Comparison of ENCODE assay signal across 8 cellular contexts in genomic region chr6:4776967-4777925, GRCh38. TPM values are rescaled to one million over a fixed set of nuclear protein-coding genes. Genes with fewer than 3 reads are reported as not detected.
DNase-seq lines count a peak whose midpoint lies in the region; ATAC-seq and TF ChIP-seq lines count a peak whose summit lies in the region.

No MANE protein-coding gene starts in this region.

- H3K27ac Mint-ChIP-seq in IgD-negative memory B cell = peak overlapping the region in 2 of 3 donors; percentile 84 to 91

- H2AFZ ChIP-seq in neuron (ENCODE audit: low read depth, low read length) = no peak overlapping the region

- DNase-seq in NCI-H1417 (lab: John Stamatoyannopoulos, UW) (peak; percentile 18 to 46 (median 40)), NCI-H1417 treated with DMSO at 0.1 percent for 48 hours (lab: John Stamatoyannopoulos, UW) (no peak), esophagus muscularis mucosa (ENCODE audit: extremely low spot score) (no peak)
- peak; percentile 7 for DNase-seq in activated CD4-positive, alpha-beta T cell treated with anti-CD3 and anti-CD28 coated beads, Interleukin-2, amount 50 U/mL, for 1 hour

- 6% methylated on average over 21 of the region's 38 CpGs for WGBS in esophagus muscularis mucosa

- intact Hi-C loops in esophagus muscularis mucosa (cut with DNase I) = loop anchor here (5.0 to 10.0 kb wide), 4 partner anchors 130 to 422 kb away; partner anchors contain the start of gene RPP40

- H3K4me3 ChIP-seq in esophagus muscularis mucosa = peak overlapping the region; percentile 68 to 94 (median 72)
- H3K4me3 ChIP-seq in neuron (ENCODE audit: low read length) = peak overlapping the region; percentile 90

- H3K36me3 ChIP-seq in esophagus muscularis mucosa = no peaks in the 10 kb centered on the region
- H3K36me3 ChIP-seq in neuron (ENCODE audit: insufficient read depth, low read length) = no peaks in the 10 kb centered on the region

- no peak for TF ChIP-seq CTCF in esophagus muscularis mucosa (IDR thresholded peaks at IDR 0.05)

- TF ChIP-seq EP300 in esophagus muscularis mucosa (IDR thresholded peaks at IDR 0.05) = no peak

- peaks cover 7% of the 10 kb centered on the region for H3K27me3 Mint-ChIP-seq in IgD-negative memory B cell

- H3K36me3 Mint-ChIP-seq in IgD-negative memory B cell = peaks cover 1% of the 10 kb centered on the region

- H3K27me3 ChIP-seq in esophagus muscularis mucosa (no peaks in the 10 kb centered on the region), neuron (ENCODE audit: insufficient read depth, low read length) (peaks cover 28% of the 10 kb centered on the region)

- peak overlapping the region; percentile 83 to 90 (median 86) for H3K27ac ChIP-seq in esophagus muscularis mucosa (replicated peaks in 1 of 4)

- peaks cover 0 to 4% (median 0%) of the 10 kb centered on the region in 3 donors for H3K9me3 Mint-ChIP-seq in IgD-negative memory B cell

- no peak for ATAC-seq in GM19351 (IDR thresholded peaks at IDR 0.05; ENCODE audit: unreplicated experiment)
- no peak for ATAC-seq in GM18511 (IDR thresholded peaks at IDR 0.05; ENCODE audit: unreplicated experiment)

- H3K4me1 Mint-ChIP-seq in IgD-negative memory B cell = peaks cover 34 to 47% (median 40%) of the 10 kb centered on the region in 3 donors

- H3K9me3 ChIP-seq in esophagus muscularis mucosa (no peaks in the 10 kb centered on the region), neuron (ENCODE audit: low read length) (peaks cover 9% of the 10 kb centered on the region)

- TF ChIP-seq POLR2A in esophagus muscularis mucosa (IDR thresholded peaks at IDR 0.05; ENCODE audit: low read depth) = no peak

- H3K4me1 ChIP-seq in esophagus muscularis mucosa (peaks cover 21 to 55% (median 41%) of the 10 kb centered on the region in 4 donors), neuron (ENCODE audit: insufficient read depth, low read length) (peaks cover 13% of the 10 kb centered on the region)

- peak overlapping the region; percentile 78 to 96 (median 90) for H3K4me3 Mint-ChIP-seq in IgD-negative memory B cell

RNA-seq across cellular contexts. Expression of gene CDYL, which starts 1.0 kb away (rescaled TPM):
- polyA plus RNA-seq in IgD-negative memory B cell = 5.3 TPM
- 10 to 100 TPM; 41.9 to 52.3 (median 45.7) TPM for total RNA-seq in esophagus muscularis mucosa

Comparison
In these comparisons a context has a peak if more than half of its experiments do, and no peak if none do; other contexts are left out.
1. DNase-seq: peak in NCI-H1417 (3 of 3) and activated CD4-positive, alpha-beta T cell treated with anti-CD3 and anti-CD28 coated beads, Interleukin-2, amount 50 U/mL, for 1 hour (single experiment); none in NCI-H1417 treated with DMSO at 0.1 percent for 48 hours (single experiment) and esophagus muscularis mucosa (single experiment).